2 cellular contexts compared by ENCODE assay signal in the genomic region with DNA sequence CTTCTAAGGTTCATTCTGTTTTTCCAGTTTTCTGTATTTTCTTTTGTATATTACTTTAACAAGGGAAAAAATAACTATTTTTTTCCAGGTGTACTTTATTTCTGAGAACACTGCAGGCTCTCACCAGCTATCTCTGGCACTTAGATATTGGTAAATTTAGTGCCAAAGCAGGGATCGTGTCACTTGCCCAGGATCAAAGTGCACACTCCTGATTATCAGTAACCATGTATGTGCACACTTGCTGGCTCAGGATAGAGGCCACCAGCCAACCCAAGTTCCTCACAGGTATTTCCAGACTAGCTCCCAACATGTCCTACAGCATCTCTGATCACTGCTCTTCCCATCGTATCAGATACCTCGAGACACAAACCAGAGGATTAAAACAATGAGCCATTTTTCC.
TF ChIP-seq lines count a peak whose summit lies in the region.

No MANE protein-coding gene starts in this region.

TF ChIP-seq in GM23338, 12 proteins besides CTCF, POLR2A, EP300 and RAD21 (continues in another document):
- TF ChIP-seq CREB1 (CRISPR knock-in tag; IDR thresholded peaks at IDR 0.05; ENCODE audit: low read depth) = no peak
- no peak for TF ChIP-seq EZH2phosphoT487 (IDR thresholded peaks at IDR 0.05; ENCODE audit: unreplicated experiment)
- no peak for TF ChIP-seq STAT1 (IDR thresholded peaks at IDR 0.05; ENCODE audit: unreplicated experiment)
- TF ChIP-seq, protein P1, sequence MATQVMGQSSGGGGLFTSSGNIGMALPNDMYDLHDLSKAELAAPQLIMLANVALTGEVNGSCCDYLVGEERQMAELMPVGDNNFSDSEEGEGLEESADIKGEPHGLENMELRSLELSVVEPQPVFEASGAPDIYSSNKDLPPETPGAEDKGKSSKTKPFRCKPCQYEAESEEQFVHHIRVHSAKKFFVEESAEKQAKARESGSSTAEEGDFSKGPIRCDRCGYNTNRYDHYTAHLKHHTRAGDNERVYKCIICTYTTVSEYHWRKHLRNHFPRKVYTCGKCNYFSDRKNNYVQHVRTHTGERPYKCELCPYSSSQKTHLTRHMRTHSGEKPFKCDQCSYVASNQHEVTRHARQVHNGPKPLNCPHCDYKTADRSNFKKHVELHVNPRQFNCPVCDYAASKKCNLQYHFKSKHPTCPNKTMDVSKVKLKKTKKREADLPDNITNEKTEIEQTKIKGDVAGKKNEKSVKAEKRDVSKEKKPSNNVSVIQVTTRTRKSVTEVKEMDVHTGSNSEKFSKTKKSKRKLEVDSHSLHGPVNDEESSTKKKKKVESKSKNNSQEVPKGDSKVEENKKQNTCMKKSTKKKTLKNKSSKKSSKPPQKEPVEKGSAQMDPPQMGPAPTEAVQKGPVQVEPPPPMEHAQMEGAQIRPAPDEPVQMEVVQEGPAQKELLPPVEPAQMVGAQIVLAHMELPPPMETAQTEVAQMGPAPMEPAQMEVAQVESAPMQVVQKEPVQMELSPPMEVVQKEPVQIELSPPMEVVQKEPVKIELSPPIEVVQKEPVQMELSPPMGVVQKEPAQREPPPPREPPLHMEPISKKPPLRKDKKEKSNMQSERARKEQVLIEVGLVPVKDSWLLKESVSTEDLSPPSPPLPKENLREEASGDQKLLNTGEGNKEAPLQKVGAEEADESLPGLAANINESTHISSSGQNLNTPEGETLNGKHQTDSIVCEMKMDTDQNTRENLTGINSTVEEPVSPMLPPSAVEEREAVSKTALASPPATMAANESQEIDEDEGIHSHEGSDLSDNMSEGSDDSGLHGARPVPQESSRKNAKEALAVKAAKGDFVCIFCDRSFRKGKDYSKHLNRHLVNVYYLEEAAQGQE (IDR thresholded peaks at IDR 0.05; ENCODE audit: unreplicated experiment) = no peak
- TF ChIP-seq EZH2 (IDR thresholded peaks at IDR 0.05; ENCODE audit: low read depth, unreplicated experiment) = no peak
- TF ChIP-seq, protein P2, sequence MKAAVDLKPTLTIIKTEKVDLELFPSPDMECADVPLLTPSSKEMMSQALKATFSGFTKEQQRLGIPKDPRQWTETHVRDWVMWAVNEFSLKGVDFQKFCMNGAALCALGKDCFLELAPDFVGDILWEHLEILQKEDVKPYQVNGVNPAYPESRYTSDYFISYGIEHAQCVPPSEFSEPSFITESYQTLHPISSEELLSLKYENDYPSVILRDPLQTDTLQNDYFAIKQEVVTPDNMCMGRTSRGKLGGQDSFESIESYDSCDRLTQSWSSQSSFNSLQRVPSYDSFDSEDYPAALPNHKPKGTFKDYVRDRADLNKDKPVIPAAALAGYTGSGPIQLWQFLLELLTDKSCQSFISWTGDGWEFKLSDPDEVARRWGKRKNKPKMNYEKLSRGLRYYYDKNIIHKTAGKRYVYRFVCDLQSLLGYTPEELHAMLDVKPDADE (IDR thresholded peaks at IDR 0.05) = no peak
- TF ChIP-seq ZNF114 (CRISPR knock-in tag; IDR thresholded peaks at IDR 0.05) = no peak
- TF ChIP-seq, protein P3, sequence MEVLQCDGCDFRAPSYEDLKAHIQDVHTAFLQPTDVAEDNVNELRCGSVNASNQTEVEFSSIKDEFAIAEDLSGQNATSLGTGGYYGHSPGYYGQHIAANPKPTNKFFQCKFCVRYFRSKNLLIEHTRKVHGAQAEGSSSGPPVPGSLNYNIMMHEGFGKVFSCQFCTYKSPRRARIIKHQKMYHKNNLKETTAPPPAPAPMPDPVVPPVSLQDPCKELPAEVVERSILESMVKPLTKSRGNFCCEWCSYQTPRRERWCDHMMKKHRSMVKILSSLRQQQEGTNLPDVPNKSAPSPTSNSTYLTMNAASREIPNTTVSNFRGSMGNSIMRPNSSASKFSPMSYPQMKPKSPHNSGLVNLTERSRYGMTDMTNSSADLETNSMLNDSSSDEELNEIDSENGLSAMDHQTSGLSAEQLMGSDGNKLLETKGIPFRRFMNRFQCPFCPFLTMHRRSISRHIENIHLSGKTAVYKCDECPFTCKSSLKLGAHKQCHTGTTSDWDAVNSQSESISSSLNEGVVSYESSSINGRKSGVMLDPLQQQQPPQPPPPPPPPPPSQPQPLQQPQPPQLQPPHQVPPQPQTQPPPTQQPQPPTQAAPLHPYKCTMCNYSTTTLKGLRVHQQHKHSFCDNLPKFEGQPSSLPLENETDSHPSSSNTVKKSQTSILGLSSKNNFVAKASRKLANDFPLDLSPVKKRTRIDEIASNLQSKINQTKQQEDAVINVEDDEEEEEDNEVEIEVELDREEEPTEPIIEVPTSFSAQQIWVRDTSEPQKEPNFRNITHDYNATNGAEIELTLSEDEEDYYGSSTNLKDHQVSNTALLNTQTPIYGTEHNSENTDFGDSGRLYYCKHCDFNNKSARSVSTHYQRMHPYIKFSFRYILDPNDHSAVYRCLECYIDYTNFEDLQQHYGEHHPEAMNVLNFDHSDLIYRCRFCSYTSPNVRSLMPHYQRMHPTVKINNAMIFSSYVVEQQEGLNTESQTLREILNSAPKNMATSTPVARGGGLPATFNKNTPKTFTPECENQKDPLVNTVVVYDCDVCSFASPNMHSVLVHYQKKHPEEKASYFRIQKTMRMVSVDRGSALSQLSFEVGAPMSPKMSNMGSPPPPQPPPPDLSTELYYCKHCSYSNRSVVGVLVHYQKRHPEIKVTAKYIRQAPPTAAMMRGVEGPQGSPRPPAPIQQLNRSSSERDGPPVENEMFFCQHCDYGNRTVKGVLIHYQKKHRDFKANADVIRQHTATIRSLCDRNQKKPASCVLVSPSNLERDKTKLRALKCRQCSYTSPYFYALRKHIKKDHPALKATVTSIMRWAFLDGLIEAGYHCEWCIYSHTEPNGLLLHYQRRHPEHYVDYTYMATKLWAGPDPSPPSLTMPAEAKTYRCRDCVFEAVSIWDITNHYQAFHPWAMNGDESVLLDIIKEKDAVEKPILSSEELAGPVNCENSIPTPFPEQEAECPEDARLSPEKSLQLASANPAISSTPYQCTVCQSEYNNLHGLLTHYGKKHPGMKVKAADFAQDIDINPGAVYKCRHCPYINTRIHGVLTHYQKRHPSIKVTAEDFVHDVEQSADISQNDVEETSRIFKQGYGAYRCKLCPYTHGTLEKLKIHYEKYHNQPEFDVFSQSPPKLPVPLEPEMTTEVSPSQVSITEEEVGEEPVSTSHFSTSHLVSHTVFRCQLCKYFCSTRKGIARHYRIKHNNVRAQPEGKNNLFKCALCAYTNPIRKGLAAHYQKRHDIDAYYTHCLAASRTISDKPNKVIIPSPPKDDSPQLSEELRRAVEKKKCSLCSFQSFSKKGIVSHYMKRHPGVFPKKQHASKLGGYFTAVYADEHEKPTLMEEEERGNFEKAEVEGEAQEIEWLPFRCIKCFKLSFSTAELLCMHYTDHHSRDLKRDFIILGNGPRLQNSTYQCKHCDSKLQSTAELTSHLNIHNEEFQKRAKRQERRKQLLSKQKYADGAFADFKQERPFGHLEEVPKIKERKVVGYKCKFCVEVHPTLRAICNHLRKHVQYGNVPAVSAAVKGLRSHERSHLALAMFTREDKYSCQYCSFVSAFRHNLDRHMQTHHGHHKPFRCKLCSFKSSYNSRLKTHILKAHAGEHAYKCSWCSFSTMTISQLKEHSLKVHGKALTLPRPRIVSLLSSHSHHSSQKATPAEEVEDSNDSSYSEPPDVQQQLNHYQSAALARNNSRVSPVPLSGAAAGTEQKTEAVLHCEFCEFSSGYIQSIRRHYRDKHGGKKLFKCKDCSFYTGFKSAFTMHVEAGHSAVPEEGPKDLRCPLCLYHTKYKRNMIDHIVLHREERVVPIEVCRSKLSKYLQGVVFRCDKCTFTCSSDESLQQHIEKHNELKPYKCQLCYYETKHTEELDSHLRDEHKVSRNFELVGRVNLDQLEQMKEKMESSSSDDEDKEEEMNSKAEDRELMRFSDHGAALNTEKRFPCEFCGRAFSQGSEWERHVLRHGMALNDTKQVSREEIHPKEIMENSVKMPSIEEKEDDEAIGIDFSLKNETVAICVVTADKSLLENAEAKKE (CRISPR knock-in tag; IDR thresholded peaks at IDR 0.05) = no peak
- no peak for TF ChIP-seq JUNB (IDR thresholded peaks at IDR 0.05; ENCODE audit: unreplicated experiment)
- no peak for TF ChIP-seq ZNF331 (CRISPR knock-in tag; IDR thresholded peaks at IDR 0.05; ENCODE audit: low read depth)

TF ChIP-seq in K562, 482 proteins besides CTCF, POLR2A, EP300 and RAD21:
- TF ChIP-seq TCF7 (IDR thresholded peaks at IDR 0.05; ENCODE audit: borderline replicate concordance) (no peak), MTA2 (IDR thresholded peaks at IDR 0.05; ENCODE audit: low read depth) (no peak), MBD2 (IDR thresholded peaks at IDR 0.05; ENCODE audit: borderline replicate concordance, low read depth) (no peak), GABPB1 (CRISPR knock-in tag; IDR thresholded peaks at IDR 0.05) (no peak), LCOR (CRISPR knock-in tag; IDR thresholded peaks at IDR 0.05) (no peak), ZNF436 (CRISPR knock-in tag; IDR thresholded peaks at IDR 0.05) (no peak), ZSCAN32 (CRISPR knock-in tag; IDR thresholded peaks at IDR 0.05) (no peak), ZNF830 (CRISPR knock-in tag; IDR thresholded peaks at IDR 0.05) (no peak), ARID1B (IDR thresholded peaks at IDR 0.05) (no peak)
TF ChIP-seq in K562: peak in this region for 0.
